In genomic region chr1:227919916-227920315, GRCh38 we compare ENCODE assay signal across 20 cellular contexts. TPM values are rescaled to one million over a fixed set of nuclear protein-coding genes. Genes with fewer than 3 reads are reported as not detected.
DNase-seq lines count a peak whose midpoint lies in the region; ATAC-seq, FAIRE-seq and TF ChIP-seq lines count a peak whose summit lies in the region.
"Had no signal": no experiment of that assay in that cellular context is flagged by ENCODE, and none has a peak within 500 bp of the region (broad histone marks: within the 10 kb centered on the region; RNA-seq: fewer than 3 reads in every experiment).

No MANE protein-coding gene starts in this region.

- H3K9ac ChIP-seq in HepG2 (ENCODE audit: insufficient read depth, low read depth, low read length) (no peak overlapping the region), mesendoderm (ENCODE audit: low read length) (peak overlapping the region; percentile 42)

- in situ Hi-C loops in HepG2 (cut with HindIII; ENCODE audit: extremely low pct_ligation_motif_present, low pct_unique_long_range_greater_than_20kb), result no loop called here

- peak overlapping the region; percentile 82 for H3K56ac ChIP-seq in mesendoderm (ENCODE audit: low read length)

- H4K8ac ChIP-seq in mesendoderm (ENCODE audit: low read depth, low read length), result no peak overlapping the region

- H3K4ac ChIP-seq in mesendoderm (ENCODE audit: low read depth, low read length), result no peak overlapping the region

- TF ChIP-seq POLR2A in HepG2 (IDR thresholded peaks at IDR 0.05; ENCODE audit: insufficient read depth in 1 of 2, low read depth in 2 of 2, low read length in 2 of 2) (no peak), right lobe of liver (IDR thresholded peaks at IDR 0.05) (no peak)

- H2BK120ac ChIP-seq in mesendoderm (ENCODE audit: low read depth, low read length), result no peak overlapping the region

- POLR2A ChIA-PET in HepG2 (lab: Yijun Ruan, JAX) (no interaction called here), GM10248 (lab: Yijun Ruan, JAX) (interaction anchor here (0.7 kb wide), 1 partner anchor 1037 kb away, joined by 7 read pairs; no protein-coding TSS in a partner anchor)

- TF ChIP-seq CTCF in HepG2 (CRISPR knock-in tag; IDR thresholded peaks at IDR 0.05), result no peak
- no peak for TF ChIP-seq CTCF in right lobe of liver (IDR thresholded peaks at IDR 0.05)
- no peak for TF ChIP-seq CTCF in dorsolateral prefrontal cortex (IDR thresholded peaks at IDR 0.05 in 54 of 56, conservative IDR thresholded peaks at IDR 0.05 in 2 of 56; ENCODE audit: low read depth in 1 of 56, partially characterized antibody in 56 of 56)
- no peak for TF ChIP-seq CTCF in hepatocyte (IDR thresholded peaks at IDR 0.05; ENCODE audit: poor library complexity)
- no peak for TF ChIP-seq CTCF in GM10248 (IDR thresholded peaks at IDR 0.05; ENCODE audit: control extremely low read depth, extremely low read depth, low read depth, missing control alignments)

- H3K4me2 ChIP-seq in HepG2 (ENCODE audit: low read depth, low read length) (no peak overlapping the region), mesendoderm (ENCODE audit: low read length) (no peak overlapping the region), hepatocyte (no peak overlapping the region)

- WGBS in HepG2 (ENCODE audit: low lambda C conversion rate), result 29% methylated on average over 6 of the region's 12 CpGs
- WGBS in right lobe of liver (ENCODE audit: insufficient coverage, low coverage, low lambda C conversion rate, missing lambda C conversion rate), result 22% methylated on average over 9 of the region's 12 CpGs
- no CpG with 5 or more reads among the region's 12 CpGs for WGBS in mesendoderm (ENCODE audit: extremely low coverage, insufficient coverage, low lambda C conversion rate)
- 42% methylated on average over 10 of the region's 12 CpGs for WGBS in hepatocyte (ENCODE audit: low lambda C conversion rate, missing lambda C conversion rate)

- H3K27ac ChIP-seq in HepG2 (ENCODE audit: extremely low read length, insufficient read depth, low read length) (no peak overlapping the region), right lobe of liver (no peak overlapping the region), dorsolateral prefrontal cortex (peak overlapping the region in 27 of 59 donors; percentile 1 to 78 (median 36)), mesendoderm (ENCODE audit: low read depth, low read length) (no peak overlapping the region), hepatocyte (no peak overlapping the region)

- H3K79me2 ChIP-seq in HepG2 (ENCODE audit: insufficient read depth, low read length), result no peaks in the 10 kb centered on the region
- no peaks in the 10 kb centered on the region for H3K79me2 ChIP-seq in mesendoderm (ENCODE audit: control insufficient read depth, insufficient read depth, low read length)
- H3K79me2 ChIP-seq in hepatocyte, result no peaks in the 10 kb centered on the region

- no peak for FAIRE-seq in HepG2 (lab: Jason Lieb, UNC)
- FAIRE-seq: keratinocyte, small intestine had no signal

- no peaks in the 10 kb centered on the region for H3K79me1 ChIP-seq in mesendoderm (ENCODE audit: low read length)

- DNase-seq in HepG2 (ENCODE audit: low spot score), result no peak
- no peak for DNase-seq in right lobe of liver
- DNase-seq in dorsolateral prefrontal cortex, result peak in 6 of 10 donors; percentile 36 to 75 (median 58)
- peak; percentile 87 for DNase-seq in mesendoderm
- no peak for DNase-seq in DMS153 (lab: John Stamatoyannopoulos, UW)
- DNase-seq in hepatocyte (ENCODE audit: low spot score), result no peak
- DNase-seq in GM10248 (ENCODE audit: extremely low spot score), result no peak
- DNase-seq: ACHN; activated CD4-positive, alpha-beta T cell treated with anti-CD3 and anti-CD28 coated beads for 4 hours; effector memory CD8-positive, alpha-beta T cell; MG63; NCI-H2081; NCI-H774; RPMI8226; small intestine; stimulated activated naive CD4-positive, alpha-beta T cell; T-helper 17 cell had no signal

- CTCF ChIA-PET in HepG2 (lab: Yijun Ruan, JAX; ENCODE audit: low intra/inter-chr PET ratio, low total read pairs) (no interaction called here), GM10248 (lab: Yijun Ruan, JAX) (no interaction called here)

- H3K9me3 ChIP-seq in HepG2 (ENCODE audit: low read length) (no peaks in the 10 kb centered on the region), right lobe of liver (no peaks in the 10 kb centered on the region), hepatocyte (ENCODE audit: low read depth) (no peaks in the 10 kb centered on the region)
- H3K9me3 ChIP-seq: MG63 had no signal

- no TSS peak for BruUV-seq in HepG2 (replicated peaks; lab: Mats Ljungman, UMichigan)

- H4K20me1 ChIP-seq in HepG2 (ENCODE audit: insufficient read depth, low read length) (no peaks in the 10 kb centered on the region), hepatocyte (ENCODE audit: insufficient read depth, poor library complexity, severe bottlenecking) (no peaks in the 10 kb centered on the region)

- ATAC-seq in HepG2, result no peak
- ATAC-seq in right lobe of liver, result no peak
- ATAC-seq in esophagus mucosa, result no peak
- ATAC-seq: effector memory CD8-positive, alpha-beta T cell; HCT116; T-helper 17 cell had no signal

- intact Hi-C loops in HepG2 (cut with micrococcal nuclease; ENCODE audit: unreplicated experiment) (no loop called here), right lobe of liver (cut with DNase I) (no loop called here), dorsolateral prefrontal cortex (cut with DNase I) (no loop called here)

- H3K18ac ChIP-seq in mesendoderm (ENCODE audit: low read length), result no peak overlapping the region

- no peak overlapping the region for H2BK15ac ChIP-seq in mesendoderm (replicated peaks; ENCODE audit: low read depth)

- TF ChIP-seq EP300 in HepG2 (IDR thresholded peaks at IDR 0.05; ENCODE audit: low read depth in 2 of 2, low read length in 2 of 2) (no peak), HepG2 (CRISPR knock-in tag; IDR thresholded peaks at IDR 0.05; ENCODE audit: borderline replicate concordance) (no peak)

- H2AFZ ChIP-seq in HepG2 (ENCODE audit: low read length), result no peak overlapping the region
- no peak overlapping the region for H2AFZ ChIP-seq in hepatocyte

- H2AK5ac ChIP-seq in mesendoderm (ENCODE audit: low read length), result no peak overlapping the region

- H3K27me3 ChIP-seq in HepG2 (ENCODE audit: control insufficient read depth in 1 of 2, insufficient read depth in 2 of 2, low read length in 2 of 2), result peaks cover 17 to 39% of the 10 kb centered on the region in 2 experiments; a peak in 4 of 5 replicates
- H3K27me3 ChIP-seq in right lobe of liver, result no peaks in the 10 kb centered on the region
- no peaks in the 10 kb centered on the region for H3K27me3 ChIP-seq in dorsolateral prefrontal cortex
- H3K27me3 ChIP-seq in mesendoderm (ENCODE audit: insufficient read depth, low read length, poor library complexity), result no peaks in the 10 kb centered on the region
- H3K27me3 ChIP-seq in hepatocyte, result no peaks in the 10 kb centered on the region
- H3K27me3 ChIP-seq: MG63 had no signal

- H2BK5ac ChIP-seq in mesendoderm (ENCODE audit: low read length), result peak overlapping the region; percentile 39

- H3K4me3 ChIP-seq in HepG2 (replicated peaks in 1 of 3; ENCODE audit: insufficient read depth in 1 of 3, low read depth in 2 of 3, low read length in 3 of 3) (no peak overlapping the region), right lobe of liver (no peak overlapping the region), dorsolateral prefrontal cortex (peak overlapping the region in 2 of 59 donors; percentile 16), mesendoderm (ENCODE audit: low read length) (no peak overlapping the region), hepatocyte (no peak overlapping the region)
- H3K4me3 ChIP-seq: MG63 had no signal

- H3K23ac ChIP-seq in mesendoderm (ENCODE audit: low read length), result no peak overlapping the region

- no peaks in the 10 kb centered on the region for H3K9me2 ChIP-seq in hepatocyte (replicated peaks; ENCODE audit: insufficient read depth)

- no peak for TF ChIP-seq RAD21 in HepG2 (CRISPR knock-in tag; IDR thresholded peaks at IDR 0.05)

- H4K5ac ChIP-seq in mesendoderm (ENCODE audit: low read length), result no peak overlapping the region

- H3K36me3 ChIP-seq in HepG2 (replicated peaks in 1 of 2; ENCODE audit: control insufficient read depth in 1 of 2, insufficient read depth in 2 of 2, low read length in 2 of 2) (no peaks in the 10 kb centered on the region), right lobe of liver (no peaks in the 10 kb centered on the region), mesendoderm (ENCODE audit: control insufficient read depth, insufficient read depth, low read length) (no peaks in the 10 kb centered on the region), hepatocyte (replicated peaks; ENCODE audit: insufficient read depth, low read depth) (no peaks in the 10 kb centered on the region)

- H3K4me1 ChIP-seq in HepG2 (ENCODE audit: insufficient read depth, low read length), result no peaks in the 10 kb centered on the region
- H3K4me1 ChIP-seq in right lobe of liver, result no peaks in the 10 kb centered on the region
- H3K4me1 ChIP-seq in mesendoderm (ENCODE audit: control insufficient read depth, low read depth, low read length), result peaks cover 3% of the 10 kb centered on the region
- no peaks in the 10 kb centered on the region for H3K4me1 ChIP-seq in hepatocyte (ENCODE audit: insufficient read depth)

RNA-seq across cellular contexts. Expression of gene WNT9A, which starts 27.8 kb away (rescaled TPM):
- total RNA-seq in HepG2 (2016; rRNA removed; fragmentation: Illumina TruSeq; extraction: Trizol), result 0.04 TPM in 2 replicates
- not detected in 2 replicates for total RNA-seq in HepG2 (2016; cell fraction: cytosol; rRNA removed; fragmentation: Illumina TruSeq; extraction: Trizol; ENCODE audit: low read depth)
- 0.04 TPM in 1 of 2 replicates, not detected in the other for total RNA-seq in HepG2 (2016; cell fraction: insoluble cytoplasmic fraction; rRNA removed; fragmentation: Illumina TruSeq; extraction: Trizol)
- not detected in 2 replicates for total RNA-seq in HepG2 (2016; cell fraction: membrane; rRNA removed; fragmentation: Illumina TruSeq; extraction: Trizol)
- total RNA-seq in HepG2 (2016; cell fraction: nucleus; rRNA removed; fragmentation: Illumina TruSeq; extraction: Trizol), result not detected in 2 replicates
- polyA plus RNA-seq in HepG2 (2011; rRNA removed), result not detected in 2 replicates
- polyA plus RNA-seq in HepG2 (2011; cell fraction: cytosol; rRNA removed), result 0.04 TPM in 1 of 2 replicates, not detected in the other
- 0.06 and 0.07 TPM in 2 replicates for polyA plus RNA-seq in HepG2 (2011; cell fraction: nucleus; rRNA removed)
- 0.04 TPM in 1 of 2 replicates, not detected in the other for polyA plus RNA-seq in HepG2 (2012)
- polyA plus RNA-seq in HepG2 (2016; cell fraction: cytosol; fragmentation: Illumina TruSeq; extraction: Trizol; ENCODE audit: low read depth), result not detected in 2 replicates
- polyA plus RNA-seq in HepG2 (2016; cell fraction: insoluble cytoplasmic fraction; fragmentation: Illumina TruSeq; extraction: Trizol; ENCODE audit: low read depth), result not detected in 2 replicates
- polyA plus RNA-seq in HepG2 (2016; cell fraction: membrane; fragmentation: Illumina TruSeq; extraction: Trizol; ENCODE audit: low read depth), result not detected in 2 replicates
- not detected in 2 replicates for polyA plus RNA-seq in HepG2 (2016; cell fraction: nucleus; fragmentation: Illumina TruSeq; extraction: Trizol; ENCODE audit: insufficient read depth, low read depth)
- polyA minus RNA-seq in HepG2 (2011; rRNA and poly(A)+ RNA removed; ENCODE audit: low replicate concordance), result 0.04 and 2.6 TPM in 2 replicates
- polyA minus RNA-seq in HepG2 (2011; cell fraction: cytosol; rRNA and poly(A)+ RNA removed), result not detected in 2 replicates
- not detected in 2 replicates for polyA minus RNA-seq in HepG2 (2011; cell fraction: nucleus; rRNA and poly(A)+ RNA removed)
- under 1 TPM in 5 of 6 experiments, not detected in 1; 0.09 to 0.19 (median 0.10) TPM for total RNA-seq in right lobe of liver
- total RNA-seq in dorsolateral prefrontal cortex, result 1 to 10 TPM in 72 of 120 experiments, under 1 TPM in 48; 0.24 to 3.3 (median 1.2) TPM
- polyA plus RNA-seq in mesendoderm (2013, experiment 1 of 2), result 0.21 TPM
- polyA plus RNA-seq in mesendoderm (2013, experiment 2 of 2), result 0.15 TPM
- total RNA-seq in esophagus mucosa, result 3.1 TPM
- total RNA-seq in hepatocyte, result 1.2 and 2.8 TPM in 2 replicates
- 0.40 and 1.5 TPM in 2 replicates for polyA plus RNA-seq in hepatocyte

Comparison
In these comparisons a context has a peak if more than half of its experiments do, and no peak if none do; other contexts are left out.
1. DNase-seq: peak in dorsolateral prefrontal cortex (6 of 10) and mesendoderm (single experiment); none in HepG2 (single experiment), right lobe of liver (0 of 3), DMS153 (single experiment), hepatocyte (single experiment) and GM10248 (single experiment).